26 cellular contexts compared by ENCODE assay signal in genomic region chr5:119991645-119992044, GRCh38.
"Had no signal": no experiment of that assay in that cellular context is flagged by ENCODE, and none has a peak within 500 bp of the region (broad histone marks: within the 10 kb centered on the region; RNA-seq: fewer than 3 reads in every experiment).

No MANE protein-coding gene starts in this region.

- H3K4me1 ChIP-seq: heart left ventricle had no signal

- H3K27me3 ChIP-seq: brain microvascular endothelial cell, dorsolateral prefrontal cortex, heart left ventricle had no signal

- DNase-seq: activated B cell treated with CpG ODN at 0.5 μM for 24 hours; activated CD4-positive, alpha-beta T cell treated with anti-CD3 and anti-CD28 coated beads for 48 hours; activated CD4-positive, alpha-beta T cell treated with anti-CD3 and anti-CD28 coated beads, Interleukin-2, amount 50 U/mL, for 1 hour; activated CD4-positive, alpha-beta T cell treated with anti-CD3 and anti-CD28 coated beads, Interleukin-2, amount 50 U/mL, for 48 hours; activated CD8-positive, alpha-beta memory T cell treated with anti-CD3 and anti-CD28 coated beads for 24 hours; activated CD8-positive, alpha-beta T cell treated with anti-CD3 and anti-CD28 coated beads for 36 hours; activated effector memory CD4-positive, alpha-beta T cell treated with Interleukin-2 at 50 U/mL for 16 hours; activated gamma-delta T cell treated with Interleukin-2 at 50 U/mL for 16 hours; activated naive CD4-positive, alpha-beta T cell treated with anti-CD3 and anti-CD28 coated beads, Interleukin-2, amount 50 U/mL, for 16 hours; activated naive CD4-positive, alpha-beta T cell treated with Interleukin-2 at 50 U/mL for 16 hours; activated T-cell treated with anti-CD3 and anti-CD28 coated beads, Interleukin-2, amount 50 U/mL, for 4 hours; amniotic stem cell; anterior cingulate cortex; brain microvascular endothelial cell; dorsolateral prefrontal cortex; effector memory CD4-positive, alpha-beta T cell; endodermal cell; foreskin fibroblast; heart left ventricle; T-helper 2 cell; WERI-Rb-1 had no signal

- FAIRE-seq: astrocyte, bronchial epithelial cell, frontal cortex, TTC549 had no signal

- H3K4me3 ChIP-seq: coronary artery, dorsolateral prefrontal cortex, heart left ventricle had no signal

- H3K27ac ChIP-seq: brain microvascular endothelial cell, coronary artery, dorsolateral prefrontal cortex, heart left ventricle, WERI-Rb-1 had no signal

- H3K36me3 ChIP-seq: brain microvascular endothelial cell, heart left ventricle, WERI-Rb-1 had no signal
